ENCODE assay signal across 18 cellular contexts in genomic region chr17:76193616-76194015, GRCh38. TPM values are rescaled to one million over a fixed set of nuclear protein-coding genes. Genes with fewer than 3 reads are reported as not detected.
A peak's percentile ranks its signal among the peaks of the same experiment; 100 is the strongest.
DNase-seq lines count a peak whose midpoint lies in the region; ATAC-seq lines count a peak whose summit lies in the region.
"Had no signal": no experiment of that assay in that cellular context is flagged by ENCODE, and none has a peak within 500 bp of the region (broad histone marks: within the 10 kb centered on the region; RNA-seq: fewer than 3 reads in every experiment).

No MANE protein-coding gene starts in this region.

- intact Hi-C loops in activated CD4-positive, alpha-beta T cell treated with anti-CD3 and anti-CD28 coated beads, Interleukin-2, amount 10 ng/mL, durations not matched to agents 24 days and 14 days (cut with micrococcal nuclease) = loop anchor here (2.0 to 5.0 kb wide), 2 partner anchors 73 to 121 kb away; partner anchors contain the start of genes GALR2 and SRP68

- H3K27me3 Mint-ChIP-seq in activated CD4-positive, alpha-beta T cell treated with anti-CD3 and anti-CD28 coated beads, Interleukin-2, amount 10 ng/mL, durations not matched to agents 24 days and 14 days = no peaks in the 10 kb centered on the region
- no peaks in the 10 kb centered on the region for H3K27me3 Mint-ChIP-seq in T-helper 2 cell treated with Interferon-gamma antibody and Interleukin-4, amounts not matched to agents 5 μg/mL and 100 μg/mL, for 36 hours (ENCODE audit: low read depth)
- no peaks in the 10 kb centered on the region for H3K27me3 Mint-ChIP-seq in activated naive CD8-positive, alpha-beta T cell
- H3K27me3 Mint-ChIP-seq: stimulated activated naive B cell treated with anti-CD40 and anti-IgM and Interleukin-4, amounts not matched to agents 10 μg/mL and 1 μg/mL and 100 μg/mL, for 72 hours had no signal

- peak; percentile 88 for DNase-seq in activated CD4-positive, alpha-beta T cell treated with anti-CD3 and anti-CD28 coated beads, Interleukin-2, amount 10 ng/mL, durations not matched to agents 24 days and 14 days
- DNase-seq in activated CD4-positive, alpha-beta T cell treated with anti-CD3 and anti-CD28 coated beads for 1 hour = no peak
- DNase-seq in T-helper 2 cell treated with Interferon-gamma antibody and Interleukin-4, amounts not matched to agents 5 μg/mL and 100 μg/mL, for 36 hours (ENCODE audit: low spot score) = peak; percentile 32
- DNase-seq in stimulated activated CD8-positive, alpha-beta memory T cell treated with anti-CD3 and anti-CD28 coated beads, Interleukin-4, amount 100 ng/mL, for 48 hours = peak; percentile 51
- DNase-seq in DMS53 treated with DMSO at 0.1 percent for 48 hours (lab: John Stamatoyannopoulos, UW; ENCODE audit: unreplicated experiment) (no peak), NCI-H524 treated with DMSO at 0.1 percent for 48 hours (lab: John Stamatoyannopoulos, UW) (no peak)
- DNase-seq: Calu3; foreskin fibroblast; NCI-H1105 treated with DMSO at 0.1 percent for 48 hours; NCI-H446; OCI-M1; sigmoid colon; stimulated activated naive B cell treated with anti-CD40 and anti-IgM and Interleukin-4, amounts not matched to agents 10 μg/mL and 1 μg/mL and 100 μg/mL, for 72 hours had no signal

- ATAC-seq in GM21737 (IDR thresholded peaks at IDR 0.05; ENCODE audit: unreplicated experiment) = no peak
- ATAC-seq: HepG2; stimulated activated naive B cell treated with anti-CD40 and anti-IgM and Interleukin-4, amounts not matched to agents 10 μg/mL and 1 μg/mL and 100 μg/mL, for 72 hours had no signal

- H3K9me3 Mint-ChIP-seq in activated CD4-positive, alpha-beta T cell treated with anti-CD3 and anti-CD28 coated beads, Interleukin-2, amount 10 ng/mL, durations not matched to agents 24 days and 14 days = no peaks in the 10 kb centered on the region
- no peaks in the 10 kb centered on the region for H3K9me3 Mint-ChIP-seq in T-helper 2 cell treated with Interferon-gamma antibody and Interleukin-4, amounts not matched to agents 5 μg/mL and 100 μg/mL, for 36 hours
- H3K9me3 Mint-ChIP-seq in activated naive CD8-positive, alpha-beta T cell (ENCODE audit: low read depth) = no peaks in the 10 kb centered on the region
- H3K9me3 Mint-ChIP-seq: stimulated activated naive B cell treated with anti-CD40 and anti-IgM and Interleukin-4, amounts not matched to agents 10 μg/mL and 1 μg/mL and 100 μg/mL, for 72 hours had no signal

- H3K4me1 Mint-ChIP-seq in activated CD4-positive, alpha-beta T cell treated with anti-CD3 and anti-CD28 coated beads, Interleukin-2, amount 10 ng/mL, durations not matched to agents 24 days and 14 days = peaks cover 70% of the 10 kb centered on the region
- H3K4me1 Mint-ChIP-seq in T-helper 2 cell treated with Interferon-gamma antibody and Interleukin-4, amounts not matched to agents 5 μg/mL and 100 μg/mL, for 36 hours (ENCODE audit: low read depth) = peaks cover 68% of the 10 kb centered on the region
- H3K4me1 Mint-ChIP-seq in activated naive CD8-positive, alpha-beta T cell (ENCODE audit: low read depth) = peaks cover 86% of the 10 kb centered on the region

- H3K36me3 Mint-ChIP-seq in activated CD4-positive, alpha-beta T cell treated with anti-CD3 and anti-CD28 coated beads, Interleukin-2, amount 10 ng/mL, durations not matched to agents 24 days and 14 days (ENCODE audit: low read depth) = peaks cover 46% of the 10 kb centered on the region
- peaks cover 49% of the 10 kb centered on the region for H3K36me3 Mint-ChIP-seq in T-helper 2 cell treated with Interferon-gamma antibody and Interleukin-4, amounts not matched to agents 5 μg/mL and 100 μg/mL, for 36 hours (ENCODE audit: low read depth)
- peaks cover 14% of the 10 kb centered on the region for H3K36me3 Mint-ChIP-seq in activated naive CD8-positive, alpha-beta T cell
- H3K36me3 Mint-ChIP-seq: stimulated activated naive B cell treated with anti-CD40 and anti-IgM and Interleukin-4, amounts not matched to agents 10 μg/mL and 1 μg/mL and 100 μg/mL, for 72 hours had no signal

- H3K4me3 Mint-ChIP-seq in activated CD4-positive, alpha-beta T cell treated with anti-CD3 and anti-CD28 coated beads, Interleukin-2, amount 10 ng/mL, durations not matched to agents 24 days and 14 days = peak overlapping the region; percentile 68
- peak overlapping the region; percentile 82 for H3K4me3 Mint-ChIP-seq in T-helper 2 cell treated with Interferon-gamma antibody and Interleukin-4, amounts not matched to agents 5 μg/mL and 100 μg/mL, for 36 hours
- H3K4me3 Mint-ChIP-seq in activated naive CD8-positive, alpha-beta T cell = peak overlapping the region; percentile 83
- H3K4me3 Mint-ChIP-seq: stimulated activated naive B cell treated with anti-CD40 and anti-IgM and Interleukin-4, amounts not matched to agents 10 μg/mL and 1 μg/mL and 100 μg/mL, for 72 hours had no signal

- peak overlapping the region; percentile 89 for H3K27ac Mint-ChIP-seq in activated CD4-positive, alpha-beta T cell treated with anti-CD3 and anti-CD28 coated beads, Interleukin-2, amount 10 ng/mL, durations not matched to agents 24 days and 14 days
- peak overlapping the region; percentile 97 for H3K27ac Mint-ChIP-seq in T-helper 2 cell treated with Interferon-gamma antibody and Interleukin-4, amounts not matched to agents 5 μg/mL and 100 μg/mL, for 36 hours
- H3K27ac Mint-ChIP-seq in activated naive CD8-positive, alpha-beta T cell = peak overlapping the region; percentile 99

RNA-seq across cellular contexts. Expression of gene RNF157, which starts 46.7 kb away (rescaled TPM):
- 35.0 and 42.4 TPM in 2 replicates for total RNA-seq in activated CD4-positive, alpha-beta T cell treated with anti-CD3 and anti-CD28 coated beads, Interleukin-2, amount 10 ng/mL, durations not matched to agents 24 days and 14 days

RNA-seq across cellular contexts. Expression of gene FOXJ1, which starts 52.6 kb away (rescaled TPM):
- total RNA-seq in activated CD4-positive, alpha-beta T cell treated with anti-CD3 and anti-CD28 coated beads, Interleukin-2, amount 10 ng/mL, durations not matched to agents 24 days and 14 days = 0.07 and 0.35 TPM in 2 replicates
- total RNA-seq: Calu3, lung microvascular endothelial cell, vagina had no signal

Comparison
In these comparisons a context has a peak if more than half of its experiments do, and no peak if none do; other contexts are left out.
1. DNase-seq: peak in activated CD4-positive, alpha-beta T cell treated with anti-CD3 and anti-CD28 coated beads, Interleukin-2, amount 10 ng/mL, durations not matched to agents 24 days and 14 days (single experiment), T-helper 2 cell treated with Interferon-gamma antibody and Interleukin-4, amounts not matched to agents 5 μg/mL and 100 μg/mL, for 36 hours (single experiment) and stimulated activated CD8-positive, alpha-beta memory T cell treated with anti-CD3 and anti-CD28 coated beads, Interleukin-4, amount 100 ng/mL, for 48 hours (single experiment); none in activated CD4-positive, alpha-beta T cell treated with anti-CD3 and anti-CD28 coated beads for 1 hour (single experiment), DMS53 treated with DMSO at 0.1 percent for 48 hours (single experiment) and NCI-H524 treated with DMSO at 0.1 percent for 48 hours (single experiment).
2. Peak in every context shown above with its lines, with median percentiles within 50 percentile points of each other: H3K27ac Mint-ChIP-seq and H3K4me3 Mint-ChIP-seq.